33 cellular contexts compared by ENCODE assay signal in the genomic region with DNA sequence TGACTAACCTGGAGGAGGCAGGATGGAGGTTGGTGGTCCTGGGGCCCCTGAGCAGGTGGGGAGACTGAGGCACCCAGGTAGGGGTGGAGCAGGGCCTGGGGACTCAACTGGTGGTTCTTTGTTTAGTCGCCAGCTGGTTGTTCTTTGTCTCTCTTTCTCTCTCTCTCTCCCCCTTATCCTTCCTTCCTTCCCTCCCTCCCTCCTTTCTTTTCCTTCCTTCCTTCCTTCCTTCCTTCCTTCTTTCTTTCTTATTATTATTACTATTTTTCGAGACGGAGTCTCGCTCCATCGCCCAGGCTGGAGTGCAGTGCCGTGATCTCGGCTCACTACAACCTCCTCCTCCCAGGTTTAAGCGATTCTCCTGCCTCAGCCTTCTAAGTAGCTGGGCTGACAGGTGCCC. TPM values are rescaled to one million over a fixed set of nuclear protein-coding genes. Genes with fewer than 3 reads are reported as not detected.
"Had no signal": no experiment of that assay in that cellular context is flagged by ENCODE, and none has a peak within 500 bp of the region (broad histone marks: within the 10 kb centered on the region; RNA-seq: fewer than 3 reads in every experiment).

No MANE protein-coding gene starts in this region.

- H3K27ac ChIP-seq: esophagus muscularis mucosa, foreskin keratinocyte, gastrocnemius medialis had no signal

- DNase-seq: activated CD4-positive, alpha-beta memory T cell treated with anti-CD3 and anti-CD28 coated beads for 36 hours; activated CD4-positive, alpha-beta T cell treated with anti-CD3 and anti-CD28 coated beads for 36 hours; activated CD4-positive, CD25-positive, alpha-beta regulatory T cell; activated CD4-positive, CD25-positive, alpha-beta regulatory T cell treated with anti-CD3 and anti-CD28 coated beads, Interleukin-2, amount 50 U/mL, for 72 hours; activated CD8-positive, alpha-beta memory T cell treated with anti-CD3 and anti-CD28 coated beads, Interleukin-2, amount 10 ng/mL, durations not matched to agents 7 days and 5 days; activated CD8-positive, alpha-beta memory T cell treated with anti-CD3 and anti-CD28 coated beads, Interleukin-2, amount 50 U/mL, for 4 hours; activated CD8-positive, alpha-beta T cell treated with anti-CD3 and anti-CD28 coated beads, Interleukin-2, amount 10 ng/mL, durations not matched to agents 7 days and 5 days; activated effector memory CD4-positive, alpha-beta T cell treated with Interleukin-2 at 50 U/mL for 16 hours; activated gamma-delta T cell treated with Interleukin-2 at 50 U/mL for 16 hours; activated naive CD4-positive, alpha-beta T cell treated with anti-CD3 and anti-CD28 coated beads, Interleukin-2, amount 50 U/mL, for 16 hours; activated naive CD4-positive, alpha-beta T cell treated with Interleukin-2 at 50 U/mL for 16 hours; activated T-cell treated with anti-CD3 and anti-CD28 coated beads, Interleukin-2, amount 50 U/mL, for 4 hours; amniotic stem cell; anterior cingulate cortex; caudate nucleus; cortex of kidney; dermis blood vessel endothelial cell; effector CD4-positive, alpha-beta T cell; effector memory CD8-positive, alpha-beta T cell; erythroblast; foreskin keratinocyte; gastrocnemius medialis; glutamatergic neuron; heart left ventricle; T-helper 17 cell had no signal

- H3K4me3 ChIP-seq: esophagus muscularis mucosa, gastrocnemius medialis, heart left ventricle had no signal

- H3K4me1 ChIP-seq: foreskin keratinocyte, gastrocnemius medialis had no signal

- H3K27ac Mint-ChIP-seq: activated CD4-positive, alpha-beta memory T cell treated with anti-CD3 and anti-CD28 coated beads for 36 hours; activated CD4-positive, alpha-beta T cell treated with anti-CD3 and anti-CD28 coated beads for 36 hours; activated CD4-positive, alpha-beta T cell treated with anti-CD3 and anti-CD28 coated beads, Interleukin-2, amount 10 ng/mL, durations not matched to agents 24 days and 14 days; activated CD8-positive, alpha-beta memory T cell treated with anti-CD3 and anti-CD28 coated beads, Interleukin-2, amount 10 ng/mL, durations not matched to agents 7 days and 5 days; activated CD8-positive, alpha-beta T cell treated with anti-CD3 and anti-CD28 coated beads, Interleukin-2, amount 10 ng/mL, durations not matched to agents 7 days and 5 days; activated naive CD8-positive, alpha-beta T cell; activated T-helper 17 cell treated with anti-CD3 and anti-CD28 coated beads, Interleukin-2, amount 50 U/mL, for 72 hours; T-helper 17 cell had no signal

- H3K36me3 Mint-ChIP-seq: activated CD4-positive, alpha-beta memory T cell treated with anti-CD3 and anti-CD28 coated beads for 36 hours; activated CD8-positive, alpha-beta memory T cell treated with anti-CD3 and anti-CD28 coated beads, Interleukin-2, amount 10 ng/mL, durations not matched to agents 7 days and 5 days; activated naive CD8-positive, alpha-beta T cell had no signal

- ATAC-seq: activated CD4-positive, alpha-beta T cell treated with anti-CD3 and anti-CD28 coated beads for 36 hours; activated CD8-positive, alpha-beta memory T cell treated with anti-CD3 and anti-CD28 coated beads, Interleukin-2, amount 10 ng/mL, durations not matched to agents 7 days and 5 days; activated CD8-positive, alpha-beta T cell treated with anti-CD3 and anti-CD28 coated beads, Interleukin-2, amount 10 ng/mL, durations not matched to agents 7 days and 5 days; activated T-cell treated with anti-CD3 and anti-CD28 coated beads, Interleukin-2, amount 50 U/mL, for 4 hours; activated T-helper 17 cell treated with anti-CD3 and anti-CD28 coated beads, Interleukin-2, amount 50 U/mL, for 72 hours; effector memory CD8-positive, alpha-beta T cell; foreskin keratinocyte; gastrocnemius medialis; heart left ventricle; T-helper 17 cell had no signal

- H3K4me3 Mint-ChIP-seq: activated CD4-positive, alpha-beta memory T cell treated with anti-CD3 and anti-CD28 coated beads for 36 hours; activated CD4-positive, alpha-beta T cell treated with anti-CD3 and anti-CD28 coated beads for 36 hours; activated CD4-positive, alpha-beta T cell treated with anti-CD3 and anti-CD28 coated beads, Interleukin-2, amount 10 ng/mL, durations not matched to agents 24 days and 14 days; activated CD8-positive, alpha-beta memory T cell treated with anti-CD3 and anti-CD28 coated beads, Interleukin-2, amount 10 ng/mL, durations not matched to agents 7 days and 5 days; activated CD8-positive, alpha-beta T cell treated with anti-CD3 and anti-CD28 coated beads, Interleukin-2, amount 10 ng/mL, durations not matched to agents 7 days and 5 days; activated naive CD8-positive, alpha-beta T cell; activated T-cell treated with anti-CD3 and anti-CD28 coated beads, Interleukin-2, amount 50 U/mL, for 4 hours; activated T-helper 17 cell treated with anti-CD3 and anti-CD28 coated beads, Interleukin-2, amount 50 U/mL, for 72 hours; effector memory CD8-positive, alpha-beta T cell; T-helper 17 cell had no signal

- H3K9me3 ChIP-seq: esophagus muscularis mucosa, gastrocnemius medialis, heart left ventricle had no signal

- FAIRE-seq: astrocyte, colon had no signal

- H3K9me3 Mint-ChIP-seq: activated CD4-positive, alpha-beta memory T cell treated with anti-CD3 and anti-CD28 coated beads for 36 hours; activated CD4-positive, alpha-beta T cell treated with anti-CD3 and anti-CD28 coated beads, Interleukin-2, amount 10 ng/mL, durations not matched to agents 24 days and 14 days; activated T-cell treated with anti-CD3 and anti-CD28 coated beads, Interleukin-2, amount 50 U/mL, for 4 hours; activated T-helper 17 cell treated with anti-CD3 and anti-CD28 coated beads, Interleukin-2, amount 50 U/mL, for 72 hours; effector memory CD8-positive, alpha-beta T cell had no signal

- H3K36me3 ChIP-seq: esophagus muscularis mucosa, gastrocnemius medialis, heart left ventricle had no signal

RNA-seq across cellular contexts. Expression of a gene that starts 6.6 kb away (rescaled TPM):
- total RNA-seq: activated CD8-positive, alpha-beta memory T cell treated with anti-CD3 and anti-CD28 coated beads, Interleukin-2, amount 10 ng/mL, durations not matched to agents 7 days and 5 days; activated CD8-positive, alpha-beta T cell treated with anti-CD3 and anti-CD28 coated beads, Interleukin-2, amount 10 ng/mL, durations not matched to agents 7 days and 5 days; gastrocnemius medialis had no signal

RNA-seq across cellular contexts. Expression of a gene that starts 41.3 kb away (rescaled TPM):
- total RNA-seq: activated CD4-positive, alpha-beta memory T cell treated with anti-CD3 and anti-CD28 coated beads for 36 hours; activated CD4-positive, alpha-beta T cell treated with anti-CD3 and anti-CD28 coated beads for 36 hours; activated CD4-positive, alpha-beta T cell treated with anti-CD3 and anti-CD28 coated beads, Interleukin-2, amount 10 ng/mL, durations not matched to agents 24 days and 14 days; activated CD8-positive, alpha-beta memory T cell treated with anti-CD3 and anti-CD28 coated beads for 36 hours; activated CD8-positive, alpha-beta memory T cell treated with anti-CD3 and anti-CD28 coated beads, Interleukin-2, amount 10 ng/mL, durations not matched to agents 7 days and 5 days; activated T-cell treated with anti-CD3 and anti-CD28 coated beads, Interleukin-2, amount 50 U/mL, for 4 hours; activated T-helper 17 cell treated with anti-CD3 and anti-CD28 coated beads, Interleukin-2, amount 50 U/mL, for 72 hours; chondrocyte; dermis blood vessel endothelial cell; foreskin keratinocyte; heart left ventricle; T-helper 17 cell had no signal
- polyA plus RNA-seq: foreskin keratinocyte, heart left ventricle had no signal

RNA-seq across cellular contexts. Expression of a gene that starts 53.0 kb away (rescaled TPM):
- total RNA-seq: activated CD4-positive, alpha-beta memory T cell treated with anti-CD3 and anti-CD28 coated beads for 36 hours; activated CD4-positive, alpha-beta T cell treated with anti-CD3 and anti-CD28 coated beads for 36 hours; activated CD4-positive, alpha-beta T cell treated with anti-CD3 and anti-CD28 coated beads, Interleukin-2, amount 10 ng/mL, durations not matched to agents 24 days and 14 days; activated CD8-positive, alpha-beta memory T cell treated with anti-CD3 and anti-CD28 coated beads for 36 hours; activated CD8-positive, alpha-beta memory T cell treated with anti-CD3 and anti-CD28 coated beads, Interleukin-2, amount 10 ng/mL, durations not matched to agents 7 days and 5 days; activated CD8-positive, alpha-beta T cell treated with anti-CD3 and anti-CD28 coated beads, Interleukin-2, amount 10 ng/mL, durations not matched to agents 7 days and 5 days; chondrocyte; dermis blood vessel endothelial cell; heart left ventricle had no signal
